ENCODE assay signal across 8 cellular contexts in the genomic region with DNA sequence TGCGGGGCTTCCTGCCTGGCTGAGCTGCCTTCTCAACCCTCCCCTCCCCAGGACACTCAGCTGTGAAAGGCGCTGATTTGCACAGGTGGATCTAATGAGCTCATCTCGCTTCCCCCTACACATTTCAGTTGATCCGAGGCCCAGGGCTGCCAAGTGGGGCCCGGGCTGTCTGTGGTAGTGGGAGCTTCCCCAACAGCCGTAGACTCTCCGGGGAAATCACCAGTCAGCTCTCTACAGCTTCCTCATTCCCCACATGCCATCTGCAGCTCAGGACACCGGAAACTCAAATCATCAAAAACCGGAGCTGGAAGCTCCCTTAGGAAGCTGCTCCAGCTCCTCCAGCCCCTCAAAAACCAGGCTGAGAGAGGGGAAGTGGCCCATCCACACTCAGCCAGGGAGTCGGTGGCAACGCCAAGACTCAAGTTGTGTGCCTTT. TPM values are rescaled to one million over a fixed set of nuclear protein-coding genes. Genes with fewer than 3 reads are reported as not detected.
A peak's percentile ranks its signal among the peaks of the same experiment; 100 is the strongest.
DNase-seq lines count a peak whose midpoint lies in the region; ATAC-seq and TF ChIP-seq lines count a peak whose summit lies in the region.

No MANE protein-coding gene starts in this region.

- peak; percentile 56 for ATAC-seq in HG02938 (IDR thresholded peaks at IDR 0.05; ENCODE audit: unreplicated experiment)

- H3K36me3 Mint-ChIP-seq in brain: no peaks in the 10 kb centered on the region
- peaks cover under 1% of the 10 kb centered on the region for H3K36me3 Mint-ChIP-seq in mesothelial cell of epicardium

- H3K27ac Mint-ChIP-seq in brain: peak overlapping the region; percentile 56 to 90 (median 87)
- peak overlapping the region; percentile 94 for H3K27ac Mint-ChIP-seq in mesothelial cell of epicardium

- H3K27me3 Mint-ChIP-seq in brain: no peaks in the 10 kb centered on the region
- no peaks in the 10 kb centered on the region for H3K27me3 Mint-ChIP-seq in mesothelial cell of epicardium (ENCODE audit: low read depth)

- TF ChIP-seq CTCF in GM10266 (IDR thresholded peaks at IDR 0.05; ENCODE audit: control insufficient read depth, insufficient read depth, low read depth, missing control alignments) (no peak), brain (conservative IDR thresholded peaks at IDR 0.05) (no peak), mesothelial cell of epicardium (IDR thresholded peaks at IDR 0.05; ENCODE audit: unreplicated experiment) (no peak)

- H3K4me1 Mint-ChIP-seq in brain (peaks cover 55% of the 10 kb centered on the region), mesothelial cell of epicardium (peaks cover 20% of the 10 kb centered on the region)

- DNase-seq in GM10266 (ENCODE audit: extremely low spot score) (peak; percentile 21), mesothelial cell of epicardium (ENCODE audit: low spot score in 2 of 2, unreplicated experiment in 2 of 2) (peak; percentile 26 to 49), RPMI8226 (no peak), SW480 (ENCODE audit: low spot score) (no peak), NCI-H2029 treated with DMSO at 0.1 percent for 48 hours (lab: John Stamatoyannopoulos, UW) (no peak)
- no peak for DNase-seq in stimulated activated CD4-positive, alpha-beta T cell treated with anti-CD3 and anti-CD28 coated beads, Interleukin-4, amount 100 ng/mL, for 24 hours

- H3K9me3 Mint-ChIP-seq in brain (peaks cover 0 to 13% (median 4%) of the 10 kb centered on the region in 5 experiments), mesothelial cell of epicardium (no peaks in the 10 kb centered on the region)

- H3K4me3 Mint-ChIP-seq in brain (peak overlapping the region in 2 of 5 experiments; percentile 5 to 27), mesothelial cell of epicardium (peak overlapping the region; percentile 10)

RNA-seq across cellular contexts. Expression of a gene that starts 56.2 kb away (rescaled TPM):
- 32.5 TPM for polyA plus RNA-seq in brain (ENCODE audit: insufficient read depth, low read depth, low replicate concordance)
- total RNA-seq in mesothelial cell of epicardium: 29.7 to 31.5 TPM (median 30.0 TPM) in 3 replicates

Comparison
In these comparisons a context has a peak if more than half of its experiments do, and no peak if none do; other contexts are left out.
1. DNase-seq: peak in GM10266 (single experiment) and mesothelial cell of epicardium (2 of 2); none in RPMI8226 (single experiment), stimulated activated CD4-positive, alpha-beta T cell treated with anti-CD3 and anti-CD28 coated beads, Interleukin-4, amount 100 ng/mL, for 24 hours (single experiment), SW480 (single experiment) and NCI-H2029 treated with DMSO at 0.1 percent for 48 hours (single experiment).